In genomic region chr4:3305610-3306371, GRCh38 we compare ENCODE assay signal across 12 cellular contexts. TPM values are rescaled to one million over a fixed set of nuclear protein-coding genes. Genes with fewer than 3 reads are reported as not detected.
DNase-seq lines count a peak whose midpoint lies in the region; ATAC-seq, FAIRE-seq and TF ChIP-seq lines count a peak whose summit lies in the region.
"Had no signal": no experiment of that assay in that cellular context is flagged by ENCODE, and none has a peak within 500 bp of the region (broad histone marks: within the 10 kb centered on the region; RNA-seq: fewer than 3 reads in every experiment).

No MANE protein-coding gene starts in this region.

- H3K36me3 ChIP-seq in OCI-LY7 (ENCODE audit: insufficient read depth, low read length), result no peaks in the 10 kb centered on the region
- H3K36me3 ChIP-seq in psoas muscle (ENCODE audit: insufficient read depth in 1 of 2, low read depth in 1 of 2), result no peaks in the 10 kb centered on the region
- no peaks in the 10 kb centered on the region for H3K36me3 ChIP-seq in smooth muscle cell (ENCODE audit: low read depth)

- 65 to 70% (median 66%) methylated on average over 9 of the region's 9 CpGs for WGBS in psoas muscle, 3 donors
- 81% methylated on average over 9 of the region's 9 CpGs for WGBS in smooth muscle cell (ENCODE audit: low lambda C conversion rate)

- H2AFZ ChIP-seq in OCI-LY7 (ENCODE audit: low read length) (peak overlapping the region; percentile 91), smooth muscle cell (ENCODE audit: low read depth) (no peak overlapping the region)
- H2AFZ ChIP-seq: hepatocyte had no signal

- BruUV-seq in OCI-LY7 (replicated peaks; lab: Mats Ljungman, UMichigan), result no TSS peak

- H3K79me2 ChIP-seq in OCI-LY7 (ENCODE audit: insufficient read depth, low read depth, low read length), result no peaks in the 10 kb centered on the region
- peaks cover 28% of the 10 kb centered on the region for H3K79me2 ChIP-seq in smooth muscle cell (ENCODE audit: low read depth)

- FAIRE-seq in RCC 7860 (lab: Jason Lieb, UNC), result no peak
- FAIRE-seq: A549, GM19239 had no signal

- no peak overlapping the region for H3K4me3 ChIP-seq in OCI-LY7 (ENCODE audit: low read depth, low read length, poor library complexity, severe bottlenecking)
- H3K4me3 ChIP-seq in psoas muscle, result no peak overlapping the region
- H3K4me3 ChIP-seq in smooth muscle cell, result no peak overlapping the region
- H3K4me3 ChIP-seq: A549, hepatocyte had no signal

- TF ChIP-seq CTCF in OCI-LY7 (conservative IDR thresholded peaks at IDR 0.05; ENCODE audit: low read length) (no peak), psoas muscle (IDR thresholded peaks at IDR 0.05) (no peak), smooth muscle cell (IDR thresholded peaks at IDR 0.05; ENCODE audit: borderline replicate concordance, insufficient read depth, poor library complexity, severe bottlenecking) (no peak)

- CTCF ChIA-PET in OCI-LY7 (lab: Charles Lee; ENCODE audit: unreplicated experiment), result no interaction called here

- H3K9me2 ChIP-seq in OCI-LY7 (ENCODE audit: insufficient read depth, low read length), result no peaks in the 10 kb centered on the region

- no peak overlapping the region for H3K9ac ChIP-seq in smooth muscle cell (ENCODE audit: low read depth)

- POLR2A ChIA-PET in OCI-LY7 (lab: Charles Lee), result no interaction called here

- peak overlapping the region; percentile 12 for H3K27ac ChIP-seq in OCI-LY7 (ENCODE audit: low read depth, low read length, poor library complexity, severe bottlenecking)
- no peak overlapping the region for H3K27ac ChIP-seq in psoas muscle
- H3K27ac ChIP-seq in smooth muscle cell (ENCODE audit: low read depth), result no peak overlapping the region
- H3K27ac ChIP-seq: hepatocyte had no signal

- H3K9me3 ChIP-seq in OCI-LY7 (ENCODE audit: low read length), result no peaks in the 10 kb centered on the region
- H3K9me3 ChIP-seq in psoas muscle, result no peaks in the 10 kb centered on the region
- H3K9me3 ChIP-seq in smooth muscle cell (replicated peaks; ENCODE audit: low read depth), result no peaks in the 10 kb centered on the region
- H3K9me3 ChIP-seq: A549 had no signal

- H4K20me1 ChIP-seq in OCI-LY7 (ENCODE audit: insufficient read depth, low read length) (no peaks in the 10 kb centered on the region), smooth muscle cell (ENCODE audit: low read depth) (peaks cover 88% of the 10 kb centered on the region)

- H3K4me2 ChIP-seq in OCI-LY7 (ENCODE audit: low read length) (peak overlapping the region; percentile 19; the same call in 1 of the 2 replicates), smooth muscle cell (no peak overlapping the region)
- H3K4me2 ChIP-seq: A549, hepatocyte had no signal

- H3K27me3 ChIP-seq in psoas muscle (ENCODE audit: insufficient read depth in 3 of 3, low read length in 2 of 3), result no peaks in the 10 kb centered on the region
- no peaks in the 10 kb centered on the region for H3K27me3 ChIP-seq in smooth muscle cell (ENCODE audit: low read depth)
- H3K27me3 ChIP-seq: hepatocyte had no signal

- intact Hi-C loops in OCI-LY7 (cut with micrococcal nuclease; ENCODE audit: unreplicated experiment) (no loop called here), psoas muscle (cut with DNase I) (no loop called here)

- H3F3A ChIP-seq in smooth muscle cell (ENCODE audit: low read depth), result no peaks in the 10 kb centered on the region

- peaks cover 29% of the 10 kb centered on the region for H3K4me1 ChIP-seq in OCI-LY7 (ENCODE audit: insufficient read depth, low read length, poor library complexity, severe bottlenecking)
- H3K4me1 ChIP-seq in psoas muscle, result peaks cover 35% of the 10 kb centered on the region
- peaks cover 12% of the 10 kb centered on the region for H3K4me1 ChIP-seq in smooth muscle cell (ENCODE audit: low read depth)

- DNase-seq in NCI-H2081 (lab: John Stamatoyannopoulos, UW), result peak; percentile 21 to 68
- DNase-seq in NCI-H2081 treated with DMSO at 0.1 percent for 48 hours (lab: John Stamatoyannopoulos, UW), result no peak
- peak; percentile 59 for DNase-seq in OCI-LY7 (ENCODE audit: low spot score)
- DNase-seq in globus pallidus (ENCODE audit: low spot score), result peak; percentile 70
- DNase-seq in psoas muscle, result no peak
- DNase-seq in smooth muscle cell (lab: John Stamatoyannopoulos, UW; ENCODE audit: unreplicated experiment), result no peak
- DNase-seq in RCC 7860 (ENCODE audit: low spot score), result no peak
- DNase-seq in UCSD-AML1 (lab: John Stamatoyannopoulos, UW; ENCODE audit: unreplicated experiment), result no peak
- DNase-seq: MM.1S had no signal

- peak; percentile 48 to 78 (median 51) for ATAC-seq in psoas muscle

RNA-seq across cellular contexts. Expression of gene RGS12, which starts 13.0 kb away (rescaled TPM):
- total RNA-seq in OCI-LY7 (2014; rRNA removed; shearing (Covaris generic)), result 6.4 and 9.4 TPM in 2 replicates
- total RNA-seq in OCI-LY7 (2022) (5.2 and 6.5 TPM in 2 replicates), psoas muscle (10 to 100 TPM; 13.9 to 29.0 (median 17.8) TPM), smooth muscle cell (13.0 and 28.5 TPM in 2 replicates)
- polyA plus RNA-seq in psoas muscle (10 to 100 TPM in 2 of 3 donors, 1 to 10 TPM in 1; 7.5 to 20.1 (median 15.6) TPM), smooth muscle cell (20.5 and 38.7 TPM in 2 replicates)

RNA-seq across cellular contexts. Expression of gene MSANTD1, which starts 56.8 kb away (rescaled TPM):
- 0.08 and 0.13 TPM in 2 replicates for total RNA-seq in OCI-LY7 (2014; rRNA removed; shearing (Covaris generic))
- total RNA-seq in OCI-LY7 (2022) (0.53 and 1.0 TPM in 2 replicates), psoas muscle (under 1 TPM; 0.25 to 0.94 (median 0.70) TPM), smooth muscle cell (1.4 TPM in 2 replicates)
- polyA plus RNA-seq in psoas muscle (under 1 TPM; 0.11 to 0.34 (median 0.27) TPM), smooth muscle cell (0.30 and 0.43 TPM in 2 replicates)

Comparison
In these comparisons a context has a peak if more than half of its experiments do, and no peak if none do; other contexts are left out.
1. DNase-seq: peak in NCI-H2081 (2 of 2), OCI-LY7 (single experiment) and globus pallidus (single experiment); none in NCI-H2081 treated with DMSO at 0.1 percent for 48 hours (single experiment), psoas muscle (0 of 2), smooth muscle cell (single experiment), RCC 7860 (single experiment) and UCSD-AML1 (single experiment).